8 cellular contexts compared by ENCODE assay signal in the genomic region with DNA sequence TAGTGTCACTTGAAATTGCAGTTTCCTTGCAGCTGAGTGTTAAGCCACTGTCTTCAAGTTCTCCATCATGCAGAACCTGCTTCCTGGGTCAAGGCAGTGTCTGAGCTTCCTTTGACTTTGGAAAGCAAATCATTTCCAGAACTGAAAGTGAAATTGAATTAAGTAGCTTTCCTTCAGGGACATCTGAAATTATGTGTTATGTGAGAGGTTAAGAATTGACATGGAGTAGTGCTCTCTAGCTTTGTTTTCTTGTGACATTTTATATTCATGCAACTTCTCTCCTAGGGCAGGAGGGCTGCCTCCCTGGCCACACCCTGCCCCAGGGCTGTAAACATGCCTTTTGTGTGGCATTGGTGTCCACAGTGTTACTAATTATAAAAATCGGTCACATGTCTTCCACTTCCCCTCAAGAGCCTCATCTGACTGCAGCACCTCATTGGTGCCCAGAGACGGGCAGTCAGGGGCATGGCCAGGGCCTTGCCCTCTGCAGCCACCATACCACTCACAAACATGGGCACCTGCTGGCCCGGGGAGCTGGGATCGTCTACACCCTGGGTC. TPM values are rescaled to one million over a fixed set of nuclear protein-coding genes. Genes with fewer than 3 reads are reported as not detected.
A peak's percentile ranks its signal among the peaks of the same experiment; 100 is the strongest.
DNase-seq lines count a peak whose midpoint lies in the region; ATAC-seq and TF ChIP-seq lines count a peak whose summit lies in the region.

No MANE protein-coding gene starts in this region.

- CTCF ChIA-PET in Calu3 (lab: Charles Lee) (interaction anchor here (0.6 kb wide), 1 partner anchor 25 kb away, joined by 3 read pairs; no protein-coding TSS in a partner anchor), mammary epithelial cell (lab: Charles Lee; ENCODE audit: low non-redundant PET) (no interaction called here)
- CTCF ChIA-PET in activated CD8-positive, alpha-beta T cell treated with anti-CD3 and anti-CD28 coated beads, Interleukin-2, amount 10 ng/mL, durations not matched to agents 7 days and 5 days (lab: Charles Lee), result interaction anchor here (1.0 to 1.1 kb wide), 4 partner anchors 10 to 20 kb away, joined by 3 to 8 read pairs (median 3); partner anchors contain the start of gene RAB12

- H2AFZ ChIP-seq in mammary epithelial cell (ENCODE audit: low read depth, low read length), result no peak overlapping the region

- peaks cover 16% of the 10 kb centered on the region for H3K4me1 Mint-ChIP-seq in Calu3 (ENCODE audit: low read depth, unreplicated experiment)
- H3K4me1 Mint-ChIP-seq in activated CD8-positive, alpha-beta T cell treated with anti-CD3 and anti-CD28 coated beads, Interleukin-2, amount 10 ng/mL, durations not matched to agents 7 days and 5 days (ENCODE audit: low read depth), result peaks cover 33% of the 10 kb centered on the region

- WGBS in mammary epithelial cell (ENCODE audit: low coverage, missing lambda C conversion rate), result 86% methylated on average over 2 of the region's 4 CpGs

- no peaks in the 10 kb centered on the region for H4K20me1 ChIP-seq in mammary epithelial cell (ENCODE audit: insufficient read depth, low read length)

- no peak overlapping the region for H3K27ac ChIP-seq in mammary epithelial cell (ENCODE audit: insufficient read depth, low read depth, low read length)

- in situ Hi-C loops in mammary epithelial cell (cut with MboI; ENCODE audit: low sequenced_read_pairs in 2 of 2), result no loop called here

- H3K9me3 ChIP-seq in mucosa of descending colon (peaks cover 8% of the 10 kb centered on the region), mammary epithelial cell (replicated peaks; ENCODE audit: insufficient read depth, low read length) (no peaks in the 10 kb centered on the region)

- H3K9ac ChIP-seq in mammary epithelial cell (ENCODE audit: insufficient read depth, low read length), result no peak overlapping the region

- H3K36me3 Mint-ChIP-seq in Calu3 (ENCODE audit: insufficient read depth, unreplicated experiment), result peaks cover 15% of the 10 kb centered on the region
- H3K36me3 Mint-ChIP-seq in activated CD8-positive, alpha-beta T cell treated with anti-CD3 and anti-CD28 coated beads, Interleukin-2, amount 10 ng/mL, durations not matched to agents 7 days and 5 days (ENCODE audit: low read depth), result peaks cover 70% of the 10 kb centered on the region

- H3K9me3 Mint-ChIP-seq in Calu3 (ENCODE audit: low read depth, unreplicated experiment), result peaks cover 12% of the 10 kb centered on the region
- peaks cover 17% of the 10 kb centered on the region for H3K9me3 Mint-ChIP-seq in activated CD8-positive, alpha-beta T cell treated with anti-CD3 and anti-CD28 coated beads, Interleukin-2, amount 10 ng/mL, durations not matched to agents 7 days and 5 days (ENCODE audit: insufficient read depth)

- peaks cover 96% of the 10 kb centered on the region for H3K79me2 ChIP-seq in mammary epithelial cell (ENCODE audit: insufficient read depth, low read length)

- no peaks in the 10 kb centered on the region for H3K27me3 Mint-ChIP-seq in Calu3 (ENCODE audit: unreplicated experiment)
- no peaks in the 10 kb centered on the region for H3K27me3 Mint-ChIP-seq in activated CD8-positive, alpha-beta T cell treated with anti-CD3 and anti-CD28 coated beads, Interleukin-2, amount 10 ng/mL, durations not matched to agents 7 days and 5 days (ENCODE audit: low read depth)

- H3K4me1 ChIP-seq in mucosa of descending colon (ENCODE audit: low read depth) (peaks cover 5% of the 10 kb centered on the region), mammary epithelial cell (ENCODE audit: insufficient read depth, low read length) (peaks cover 7% of the 10 kb centered on the region)

- POLR2A ChIA-PET in activated CD8-positive, alpha-beta T cell treated with anti-CD3 and anti-CD28 coated beads, Interleukin-2, amount 10 ng/mL, durations not matched to agents 7 days and 5 days (lab: Charles Lee), result interaction anchor here (0.7 to 1.2 kb wide), 2 partner anchors 10 to 13 kb away, joined by 3 read pairs; no protein-coding TSS in a partner anchor

- H3K36me3 ChIP-seq in mucosa of descending colon (ENCODE audit: low read depth) (no peaks in the 10 kb centered on the region), mammary epithelial cell (ENCODE audit: insufficient read depth, low read length) (peaks cover 12% of the 10 kb centered on the region)

- BruUV-seq in Calu3 (replicated peaks; lab: Mats Ljungman, UMichigan) (no TSS peak), mammary epithelial cell (replicated peaks; lab: Mats Ljungman, UMichigan) (no TSS peak)

- dilution Hi-C loops in mammary epithelial cell (cut with HindIII; ENCODE audit: low sequenced_read_pairs), result no loop called here

- ATAC-seq in GM19463 (IDR thresholded peaks at IDR 0.05; ENCODE audit: unreplicated experiment) (peak; percentile 77), HG03521 (IDR thresholded peaks at IDR 0.05; ENCODE audit: unreplicated experiment) (peak; percentile 51), mucosa of descending colon (peak; percentile 73)
- peak; percentile 72 for ATAC-seq in activated CD8-positive, alpha-beta T cell treated with anti-CD3 and anti-CD28 coated beads, Interleukin-2, amount 10 ng/mL, durations not matched to agents 7 days and 5 days

- peak; percentile 26 for DNase-seq in Calu3
- no peak for DNase-seq in activated CD8-positive, alpha-beta T cell treated with anti-CD3 and anti-CD28 coated beads, Interleukin-2, amount 10 ng/mL, durations not matched to agents 7 days and 5 days
- DNase-seq in mucosa of descending colon, result no peak
- DNase-seq in effector CD8-positive, alpha-beta T cell (lab: John Stamatoyannopoulos, UW), result no peak
- DNase-seq in mammary epithelial cell, result no peak
- DNase-seq in activated CD4-positive, CD25-positive, alpha-beta regulatory T cell (lab: John Stamatoyannopoulos, UW), result no peak

- no peak overlapping the region for H3K4me3 Mint-ChIP-seq in Calu3 (ENCODE audit: low read depth, unreplicated experiment)
- peak overlapping the region; percentile 36 for H3K4me3 Mint-ChIP-seq in activated CD8-positive, alpha-beta T cell treated with anti-CD3 and anti-CD28 coated beads, Interleukin-2, amount 10 ng/mL, durations not matched to agents 7 days and 5 days

- H3K4me3 ChIP-seq in mucosa of descending colon (no peak overlapping the region), mammary epithelial cell (replicated peaks in 1 of 3; ENCODE audit: insufficient read depth in 1 of 3, low read depth in 2 of 3, low read length in 3 of 3) (no peak overlapping the region)

- no peaks in the 10 kb centered on the region for H3K27me3 ChIP-seq in mammary epithelial cell (ENCODE audit: insufficient read depth, low read length)

- H3K4me2 ChIP-seq in mammary epithelial cell (ENCODE audit: insufficient read depth, low read depth, low read length), result no peak overlapping the region

- intact Hi-C loops in Calu3 (cut with micrococcal nuclease; ENCODE audit: unreplicated experiment) (no loop called here), mucosa of descending colon (cut with DNase I, micrococcal nuclease) (no loop called here), mammary epithelial cell (cut with micrococcal nuclease) (no loop called here)

- peak overlapping the region; percentile 31 for H3K27ac Mint-ChIP-seq in Calu3 (ENCODE audit: unreplicated experiment)
- peak overlapping the region; percentile 71 for H3K27ac Mint-ChIP-seq in activated CD8-positive, alpha-beta T cell treated with anti-CD3 and anti-CD28 coated beads, Interleukin-2, amount 10 ng/mL, durations not matched to agents 7 days and 5 days

- TF ChIP-seq CTCF in Calu3 (IDR thresholded peaks at IDR 0.05; ENCODE audit: unreplicated experiment), result no peak
- TF ChIP-seq CTCF in mucosa of descending colon (IDR thresholded peaks at IDR 0.05), result no peak
- no peak for TF ChIP-seq CTCF in mammary epithelial cell (conservative IDR thresholded peaks at IDR 0.05 in 1 of 2, IDR thresholded peaks at IDR 0.05 in 1 of 2; ENCODE audit: extremely low read depth in 1 of 2, insufficient read depth in 1 of 2, low read depth in 1 of 2, low read length in 2 of 2)

RNA-seq across cellular contexts. Expression of gene RAB12, which starts 14.4 kb away (rescaled TPM):
- total RNA-seq in Calu3 (2022), result 47.7 and 49.5 TPM in 2 replicates
- 10 to 100 TPM; 14.5 to 15.2 TPM for total RNA-seq in activated CD8-positive, alpha-beta T cell treated with anti-CD3 and anti-CD28 coated beads, Interleukin-2, amount 10 ng/mL, durations not matched to agents 7 days and 5 days
- total RNA-seq in mucosa of descending colon, result 10 to 100 TPM; 14.2 to 48.2 (median 20.2) TPM
- total RNA-seq in mammary epithelial cell, result 10 to 100 TPM; 36.1 to 47.8 TPM
- 10.3 TPM for polyA plus RNA-seq in mammary epithelial cell
- polyA minus RNA-seq in mammary epithelial cell, result 20.0 TPM
